ENCODE assay signal across 9 cellular contexts in genomic region chr4:2290974-2291704, GRCh38.
DNase-seq lines count a peak whose midpoint lies in the region; ATAC-seq lines count a peak whose summit lies in the region.
"Had no signal": no experiment of that assay in that cellular context is flagged by ENCODE, and none has a peak within 500 bp of the region (broad histone marks: within the 10 kb centered on the region; RNA-seq: fewer than 3 reads in every experiment).

No MANE protein-coding gene starts in this region.

- no peaks in the 10 kb centered on the region for H3K9me3 ChIP-seq in effector memory CD4-positive, alpha-beta T cell (ENCODE audit: control insufficient read depth, low read length)

- peak; percentile 46 for ATAC-seq in GM19452 (IDR thresholded peaks at IDR 0.05; ENCODE audit: unreplicated experiment)
- no peak for ATAC-seq in HG02885 (IDR thresholded peaks at IDR 0.05; ENCODE audit: poor library complexity, unreplicated experiment)
- no peak for ATAC-seq in GM18858 (IDR thresholded peaks at IDR 0.05; ENCODE audit: unreplicated experiment)
- no peak for ATAC-seq in HG02870 (IDR thresholded peaks at IDR 0.05; ENCODE audit: unreplicated experiment)
- no peak for ATAC-seq in GM18511 (IDR thresholded peaks at IDR 0.05; ENCODE audit: unreplicated experiment)

- H3K27me3 ChIP-seq in effector memory CD4-positive, alpha-beta T cell (replicated peaks; ENCODE audit: control insufficient read depth, insufficient read depth, low read length, poor library complexity, severe bottlenecking): no peaks in the 10 kb centered on the region

- peak overlapping the region; percentile 73 for H3K27ac ChIP-seq in effector memory CD4-positive, alpha-beta T cell (ENCODE audit: insufficient read depth, low read length, poor library complexity, severe bottlenecking)

- peak; percentile 20 to 42 for DNase-seq in activated CD4-positive, alpha-beta T cell treated with anti-CD3 and anti-CD28 coated beads, Interleukin-2, amount 50 U/mL, for 24 hours (ENCODE audit: low read depth in 1 of 2, low spot score in 1 of 2)
- peak; percentile 67 to 81 (median 78) for DNase-seq in effector memory CD4-positive, alpha-beta T cell
- peak; percentile 22 for DNase-seq in stimulated activated CD8-positive, alpha-beta memory T cell treated with anti-CD3 and anti-CD28 coated beads, Interleukin-15, amount 100 ng/mL, for 24 hours (ENCODE audit: low read depth)
- DNase-seq: NCI-H187 treated with DMSO at 0.1 percent for 48 hours had no signal

- no peak overlapping the region for H3K4me3 ChIP-seq in effector memory CD4-positive, alpha-beta T cell (ENCODE audit: insufficient read depth, low read depth, low read length, poor library complexity, severe bottlenecking)

- peaks cover 34% of the 10 kb centered on the region for H3K4me1 ChIP-seq in effector memory CD4-positive, alpha-beta T cell (ENCODE audit: control insufficient read depth, insufficient read depth, low read length, poor library complexity, severe bottlenecking)

- no peaks in the 10 kb centered on the region for H3K36me3 ChIP-seq in effector memory CD4-positive, alpha-beta T cell (ENCODE audit: control insufficient read depth, insufficient read depth, low read length)

Comparison
In these comparisons a context has a peak if more than half of its experiments do, and no peak if none do; other contexts are left out.
1. DNase-seq: peak in every context shown above with its lines; median percentile 78 in effector memory CD4-positive, alpha-beta T cell; 31 in activated CD4-positive, alpha-beta T cell treated with anti-CD3 and anti-CD28 coated beads, Interleukin-2, amount 50 U/mL, for 24 hours; 22 in stimulated activated CD8-positive, alpha-beta memory T cell treated with anti-CD3 and anti-CD28 coated beads, Interleukin-15, amount 100 ng/mL, for 24 hours.